ENCODE assay signal across 7 cellular contexts in genomic region chr6:169725270-169726048, GRCh38. TPM values are rescaled to one million over a fixed set of nuclear protein-coding genes. Genes with fewer than 3 reads are reported as not detected.
DNase-seq lines count a peak whose midpoint lies in the region; ATAC-seq, FAIRE-seq and TF ChIP-seq lines count a peak whose summit lies in the region.

No MANE protein-coding gene starts in this region.

- CTCF ChIA-PET in GM12878 (lab: Yijun Ruan, JAX) = interaction anchor here (1.2 to 1.4 kb wide), 2 partner anchors 17 to 24 kb away, joined by 3 read pairs; partner anchors contain the start of genes C6orf120 and WDR27

- RAD21 ChIA-PET in GM12878 (lab: Charles Lee; ENCODE audit: unreplicated experiment) = interaction anchor here (1.1 kb wide), 1 partner anchor 20 kb away, joined by 3 read pairs; no protein-coding TSS in a partner anchor

- H4K20me1 ChIP-seq in GM12878 (ENCODE audit: control insufficient read depth, insufficient read depth) = no peaks in the 10 kb centered on the region

- H3K4me1 ChIP-seq in GM12878 (ENCODE audit: control insufficient read depth, insufficient read depth, low read length) = peaks cover 5% of the 10 kb centered on the region
- peaks cover 14% of the 10 kb centered on the region for H3K4me1 ChIP-seq in iPS-18a (ENCODE audit: control insufficient read depth, low read depth, low read length)

- no peak for TF ChIP-seq RAD21 in GM12878 (IDR thresholded peaks at IDR 0.05; ENCODE audit: insufficient read depth, low read depth, low read length)

- no peak for TF ChIP-seq EP300 in GM12878 (IDR thresholded peaks at IDR 0.05; ENCODE audit: borderline replicate concordance in 1 of 2, control insufficient read depth in 1 of 2, low read depth in 2 of 2, low read length in 2 of 2)

- H3K4me2 ChIP-seq in GM12878 (ENCODE audit: control insufficient read depth, insufficient read depth) = peak overlapping the region; percentile 56

- WGBS in GM12878 (ENCODE audit: insufficient coverage, insufficient replicate concordance, low lambda C conversion rate, missing lambda C conversion rate) = 36% methylated on average over 21 of the region's 21 CpGs

- FAIRE-seq in GM12891 (lab: Jason Lieb, UNC) = peak; percentile 78
- FAIRE-seq in GM12878 (lab: Jason Lieb, UNC) = no peak

- H3K27ac ChIP-seq in GM12878 (ENCODE audit: control insufficient read depth, insufficient read depth) (no peak overlapping the region), iPS-18a (ENCODE audit: low read length) (peak overlapping the region; percentile 75)

- POLR2A ChIA-PET in GM12878 (lab: Charles Lee) = interaction anchor here (1.3 to 1.8 kb wide), 2 partner anchors 16 to 24 kb away, joined by 3 to 7 read pairs; partner anchors contain the start of genes C6orf120 and WDR27

- H3K9me3 ChIP-seq in GM12878 (replicated peaks; ENCODE audit: control insufficient read depth, insufficient read depth, low read length) = no peaks in the 10 kb centered on the region
- no peaks in the 10 kb centered on the region for H3K9me3 ChIP-seq in iPS-18a (ENCODE audit: control insufficient read depth, low read depth, low read length)

- in situ Hi-C loops in GM12878 (cut with MboI) = no loop called here

- ATAC-seq in GM12878 = peak; percentile 5; the same call in 2 of the 3 replicates

- peak overlapping the region; percentile 52 for H3K9ac ChIP-seq in GM12878 (ENCODE audit: control insufficient read depth, insufficient read depth, low read length)
- peak overlapping the region; percentile 96 for H3K9ac ChIP-seq in iPS-18a (ENCODE audit: low read length)

- no peaks in the 10 kb centered on the region for H3K27me3 ChIP-seq in GM12878 (replicated peaks in 1 of 2; ENCODE audit: control insufficient read depth in 2 of 2, insufficient read depth in 2 of 2, low read length in 1 of 2)
- peaks cover 11% of the 10 kb centered on the region for H3K27me3 ChIP-seq in iPS-18a (ENCODE audit: control insufficient read depth, insufficient read depth, low read length)

- H2AFZ ChIP-seq in GM12878 (ENCODE audit: control insufficient read depth, low read depth, low read length) = peak overlapping the region; percentile 72

- H3K36me3 ChIP-seq in GM12878 (ENCODE audit: control insufficient read depth in 2 of 2, insufficient read depth in 2 of 2, low read length in 1 of 2) (no peaks in the 10 kb centered on the region), iPS-18a (ENCODE audit: control insufficient read depth, low read depth, low read length) (no peaks in the 10 kb centered on the region)

- BruUV-seq in GM12878 (replicated peaks; lab: Mats Ljungman, UMichigan) = no TSS peak

- no peak for TF ChIP-seq POLR2A in GM12891 (IDR thresholded peaks at IDR 0.05; ENCODE audit: low read depth, low read length)
- TF ChIP-seq POLR2A in GM12878 (IDR thresholded peaks at IDR 0.05; ENCODE audit: low read depth, low read length) = no peak

- intact Hi-C loops in GM12878 (cut with micrococcal nuclease; ENCODE audit: unreplicated experiment) = loop anchor here (1.0 to 10.0 kb wide), 2 partner anchors 26 to 579 kb away; partner anchors contain the start of genes DYNLT2, ERMARD and FAM120B

- SMC1A ChIA-PET in GM12878 (lab: Charles Lee; ENCODE audit: uncharacterized antibody, unreplicated experiment) = interaction anchor here (0.9 to 1.6 kb wide), 2 partner anchors 24 to 28 kb away, joined by 4 to 5 read pairs; no protein-coding TSS in a partner anchor

- H3K4me3 ChIP-seq in GM12878 (peak overlapping the region; percentile 81), iPS-18a (ENCODE audit: low read length) (peak overlapping the region; percentile 87), retinal pigment epithelial cell (ENCODE audit: low read length) (peak overlapping the region; percentile 60)

- DNase-seq in GM12891 (ENCODE audit: insufficient read length, low spot score) (no peak), NCI-H82 treated with DMSO at 0.1 percent for 48 hours (lab: John Stamatoyannopoulos, UW; ENCODE audit: unreplicated experiment) (peak; percentile 42), GM12878 (ENCODE audit: low read depth, low spot score) (no peak), retinal pigment epithelial cell (ENCODE audit: low read depth) (peak; percentile 94), COLO829 (ENCODE audit: low spot score) (no peak), NCI-H1436 treated with DMSO at 0.1 percent for 48 hours (lab: John Stamatoyannopoulos, UW) (no peak)

- no peak for TF ChIP-seq CTCF in GM12878 (IDR thresholded peaks at IDR 0.05 in 2 of 3, conservative IDR thresholded peaks at IDR 0.05 in 1 of 3; ENCODE audit: control insufficient read depth in 2 of 3, extremely low read depth in 1 of 3, insufficient read depth in 1 of 3, low read depth in 3 of 3, low read length in 3 of 3)
- TF ChIP-seq CTCF in retinal pigment epithelial cell (conservative IDR thresholded peaks at IDR 0.05; ENCODE audit: low read depth, low read length) = no peak

- peaks cover 26% of the 10 kb centered on the region for H3K79me2 ChIP-seq in GM12878 (ENCODE audit: control insufficient read depth, insufficient read depth, low read length)

RNA-seq across cellular contexts. Expression of gene PHF10, which starts 1.2 kb away (rescaled TPM):
- 11.7 TPM for polyA plus RNA-seq in GM12891 (2012; ENCODE audit: low read depth, missing spikeins)
- total RNA-seq in GM12878 (2013; cell fraction: nucleolus; rRNA removed) = 57.5 and 57.7 TPM in 2 replicates
- total RNA-seq in GM12878 (2014; rRNA removed) (12.4 and 15.3 TPM in 2 replicates), GM12878 (2014; rRNA removed; fragmentation: Illumina TruSeq; extraction: Trizol) (18.6 and 19.7 TPM in 2 replicates), GM12878 (2021) (23.5 and 24.6 TPM in 2 replicates)
- 12.1 TPM for polyA plus RNA-seq in GM12878 (2011; ENCODE audit: low read depth)
- polyA plus RNA-seq in GM12878 (2011; rRNA removed) (35.6 and 49.6 TPM in 2 replicates), GM12878 (2014; fragmentation: Illumina TruSeq; extraction: Trizol) (33.8 and 44.0 TPM in 2 replicates), GM12878 (2014; fragmentation: Nextera tagmentation; extraction: Ambion mirVana) (10 to 100 TPM; 11.6 to 13.1 TPM), GM12878 (2014; rRNA removed) (23.8 and 24.5 TPM in 2 replicates), GM12878 (2016; fragmentation: Nextera tagmentation; extraction: Ambion mirVana) (1 to 10 TPM; 3.8 to 7.1 TPM)
- 11.2 and 15.3 TPM in 2 replicates for polyA plus RNA-seq in GM12878 (2011; cell fraction: cytosol; rRNA removed)
- polyA plus RNA-seq in GM12878 (2011; cell fraction: nucleus; rRNA removed) = 36.8 and 37.9 TPM in 2 replicates
- 16.8 and 24.7 TPM in 2 replicates for polyA plus RNA-seq in GM12878 (2012)
- polyA minus RNA-seq in GM12878 (2011; rRNA and poly(A)+ RNA removed) = 11.0 and 21.1 TPM in 2 replicates
- 7.5 and 9.3 TPM in 2 replicates for polyA minus RNA-seq in GM12878 (2011; cell fraction: cytosol; rRNA and poly(A)+ RNA removed)
- 13.7 and 16.4 TPM in 2 replicates for polyA minus RNA-seq in GM12878 (2011; cell fraction: nucleus; rRNA and poly(A)+ RNA removed)

RNA-seq across cellular contexts. Expression of gene C6orf120, which starts 23.5 kb away (rescaled TPM):
- 10.7 TPM for polyA plus RNA-seq in GM12891 (2012; ENCODE audit: low read depth, missing spikeins)
- 27.1 and 29.1 TPM in 2 replicates for total RNA-seq in GM12878 (2013; cell fraction: nucleolus; rRNA removed)
- total RNA-seq in GM12878 (2014; rRNA removed) (23.9 and 26.2 TPM in 2 replicates), GM12878 (2014; rRNA removed; fragmentation: Illumina TruSeq; extraction: Trizol) (16.9 and 17.4 TPM in 2 replicates), GM12878 (2021) (20.7 and 20.8 TPM in 2 replicates)
- polyA plus RNA-seq in GM12878 (2011; ENCODE audit: low read depth) = 7.2 TPM
- polyA plus RNA-seq in GM12878 (2011; rRNA removed) (14.6 and 19.7 TPM in 2 replicates), GM12878 (2014; fragmentation: Illumina TruSeq; extraction: Trizol) (14.3 and 18.5 TPM in 2 replicates), GM12878 (2014; fragmentation: Nextera tagmentation; extraction: Ambion mirVana) (1 to 10 TPM; 3.6 to 6.2 TPM), GM12878 (2014; rRNA removed) (15.9 and 19.5 TPM in 2 replicates), GM12878 (2016; fragmentation: Nextera tagmentation; extraction: Ambion mirVana) (10 to 100 TPM; 19.9 to 20.8 TPM)
- 8.3 and 10.1 TPM in 2 replicates for polyA plus RNA-seq in GM12878 (2011; cell fraction: cytosol; rRNA removed)
- 12.9 and 14.0 TPM in 2 replicates for polyA plus RNA-seq in GM12878 (2011; cell fraction: nucleus; rRNA removed)
- 10.8 and 12.8 TPM in 2 replicates for polyA plus RNA-seq in GM12878 (2012)
- 7.2 and 8.7 TPM in 2 replicates for polyA minus RNA-seq in GM12878 (2011; rRNA and poly(A)+ RNA removed)
- polyA minus RNA-seq in GM12878 (2011; cell fraction: cytosol; rRNA and poly(A)+ RNA removed) = 5.6 and 6.9 TPM in 2 replicates
- polyA minus RNA-seq in GM12878 (2011; cell fraction: nucleus; rRNA and poly(A)+ RNA removed) = 12.3 and 16.0 TPM in 2 replicates

RNA-seq across cellular contexts. Expression of gene WDR27, which starts 23.6 kb away (rescaled TPM):
- 20.6 TPM for polyA plus RNA-seq in GM12891 (2012; ENCODE audit: low read depth, missing spikeins)
- 205 and 222 TPM in 2 replicates for total RNA-seq in GM12878 (2013; cell fraction: nucleolus; rRNA removed)
- total RNA-seq in GM12878 (2014; rRNA removed) (18.8 and 20.8 TPM in 2 replicates), GM12878 (2014; rRNA removed; fragmentation: Illumina TruSeq; extraction: Trizol) (9.8 and 11.9 TPM in 2 replicates), GM12878 (2021) (26.4 and 26.6 TPM in 2 replicates)
- polyA plus RNA-seq in GM12878 (2011; ENCODE audit: low read depth) = 10.6 TPM
- polyA plus RNA-seq in GM12878 (2011; rRNA removed) (33.2 and 37.5 TPM in 2 replicates), GM12878 (2014; fragmentation: Illumina TruSeq; extraction: Trizol) (10.0 and 10.2 TPM in 2 replicates), GM12878 (2014; fragmentation: Nextera tagmentation; extraction: Ambion mirVana) (1 to 10 TPM; 1.9 to 3.8 TPM), GM12878 (2014; rRNA removed) (31.5 and 33.7 TPM in 2 replicates), GM12878 (2016; fragmentation: Nextera tagmentation; extraction: Ambion mirVana) (10 to 100 TPM; 19.2 to 22.0 TPM)
- polyA plus RNA-seq in GM12878 (2011; cell fraction: cytosol; rRNA removed) = 18.9 and 22.2 TPM in 2 replicates
- 394 and 455 TPM in 2 replicates for polyA plus RNA-seq in GM12878 (2011; cell fraction: nucleus; rRNA removed)
- 20.4 and 26.3 TPM in 2 replicates for polyA plus RNA-seq in GM12878 (2012)
- 15.5 and 16.8 TPM in 2 replicates for polyA minus RNA-seq in GM12878 (2011; rRNA and poly(A)+ RNA removed)
- 5.7 and 7.1 TPM in 2 replicates for polyA minus RNA-seq in GM12878 (2011; cell fraction: cytosol; rRNA and poly(A)+ RNA removed)
- polyA minus RNA-seq in GM12878 (2011; cell fraction: nucleus; rRNA and poly(A)+ RNA removed) = 54.3 and 68.3 TPM in 2 replicates

RNA-seq across cellular contexts. Expression of gene DYNLT2, which starts 25.9 kb away (rescaled TPM):
- polyA plus RNA-seq in GM12891 (2012; ENCODE audit: low read depth, missing spikeins) = 1.7 TPM
- total RNA-seq in GM12878 (2013; cell fraction: nucleolus; rRNA removed) = 11.3 and 12.7 TPM in 2 replicates
- 3.7 and 5.4 TPM in 2 replicates for total RNA-seq in GM12878 (2014; rRNA removed)
- total RNA-seq in GM12878 (2014; rRNA removed; fragmentation: Illumina TruSeq; extraction: Trizol) = 5.5 TPM in 2 replicates
- total RNA-seq in GM12878 (2021) = 2.9 and 3.8 TPM in 2 replicates
- 0.77 TPM for polyA plus RNA-seq in GM12878 (2011; ENCODE audit: low read depth)
- 5.3 and 9.2 TPM in 2 replicates for polyA plus RNA-seq in GM12878 (2011; rRNA removed)
- 1.7 and 1.8 TPM in 2 replicates for polyA plus RNA-seq in GM12878 (2011; cell fraction: cytosol; rRNA removed)
- 2.2 and 2.3 TPM in 2 replicates for polyA plus RNA-seq in GM12878 (2011; cell fraction: nucleus; rRNA removed)
- polyA plus RNA-seq in GM12878 (2012) = 1.7 and 3.3 TPM in 2 replicates
- polyA plus RNA-seq in GM12878 (2014; fragmentation: Illumina TruSeq; extraction: Trizol) = 5.7 and 8.8 TPM in 2 replicates
- 1 to 10 TPM; 2.2 to 3.0 TPM for polyA plus RNA-seq in GM12878 (2014; fragmentation: Nextera tagmentation; extraction: Ambion mirVana)
- polyA plus RNA-seq in GM12878 (2014; rRNA removed) = 5.0 and 5.9 TPM in 2 replicates
- polyA plus RNA-seq in GM12878 (2016; fragmentation: Nextera tagmentation; extraction: Ambion mirVana) = 1 to 10 TPM; 5.8 to 5.9 TPM
- polyA minus RNA-seq in GM12878 (2011; rRNA and poly(A)+ RNA removed) = 0.82 and 1.1 TPM in 2 replicates
- 0.67 and 1.1 TPM in 2 replicates for polyA minus RNA-seq in GM12878 (2011; cell fraction: cytosol; rRNA and poly(A)+ RNA removed)
- 2.7 and 4.6 TPM in 2 replicates for polyA minus RNA-seq in GM12878 (2011; cell fraction: nucleus; rRNA and poly(A)+ RNA removed)

RNA-seq across cellular contexts. Expression of gene ERMARD, which starts 26.0 kb away (rescaled TPM):
- 28.0 TPM for polyA plus RNA-seq in GM12891 (2012; ENCODE audit: low read depth, missing spikeins)
- total RNA-seq in GM12878 (2013; cell fraction: nucleolus; rRNA removed) = 49.0 and 52.7 TPM in 2 replicates
- total RNA-seq in GM12878 (2014; rRNA removed) (24.4 and 27.2 TPM in 2 replicates), GM12878 (2014; rRNA removed; fragmentation: Illumina TruSeq; extraction: Trizol) (25.3 and 26.3 TPM in 2 replicates), GM12878 (2021) (29.5 and 33.6 TPM in 2 replicates)
- 35.0 TPM for polyA plus RNA-seq in GM12878 (2011; ENCODE audit: low read depth)
- polyA plus RNA-seq in GM12878 (2011; rRNA removed) (42.7 and 48.4 TPM in 2 replicates), GM12878 (2014; fragmentation: Illumina TruSeq; extraction: Trizol) (24.8 and 32.3 TPM in 2 replicates), GM12878 (2014; fragmentation: Nextera tagmentation; extraction: Ambion mirVana) (10 to 100 TPM; 43.7 to 63.3 TPM), GM12878 (2014; rRNA removed) (27.4 and 28.3 TPM in 2 replicates), GM12878 (2016; fragmentation: Nextera tagmentation; extraction: Ambion mirVana) (10 to 100 TPM; 34.6 to 46.1 TPM)
- 42.6 and 52.0 TPM in 2 replicates for polyA plus RNA-seq in GM12878 (2011; cell fraction: cytosol; rRNA removed)
- 135 and 152 TPM in 2 replicates for polyA plus RNA-seq in GM12878 (2011; cell fraction: nucleus; rRNA removed)
- polyA plus RNA-seq in GM12878 (2012) = 26.5 and 28.5 TPM in 2 replicates
- polyA minus RNA-seq in GM12878 (2011; rRNA and poly(A)+ RNA removed) = 32.7 and 50.0 TPM in 2 replicates
- polyA minus RNA-seq in GM12878 (2011; cell fraction: cytosol; rRNA and poly(A)+ RNA removed) = 6.3 and 9.0 TPM in 2 replicates
- polyA minus RNA-seq in GM12878 (2011; cell fraction: nucleus; rRNA and poly(A)+ RNA removed) = 17.5 and 25.5 TPM in 2 replicates

Comparison
In these comparisons a context has a peak if more than half of its experiments do, and no peak if none do; other contexts are left out.
1. DNase-seq: peak in NCI-H82 treated with DMSO at 0.1 percent for 48 hours (single experiment) and retinal pigment epithelial cell (single experiment); none in GM12891 (single experiment), GM12878 (single experiment), COLO829 (single experiment) and NCI-H1436 treated with DMSO at 0.1 percent for 48 hours (single experiment).
2. Peak in every context shown above with its lines, with median percentiles within 50 percentile points of each other: H3K4me3 ChIP-seq.